Comparison of ENCODE assay signal across 21 cellular contexts in the genomic region with DNA sequence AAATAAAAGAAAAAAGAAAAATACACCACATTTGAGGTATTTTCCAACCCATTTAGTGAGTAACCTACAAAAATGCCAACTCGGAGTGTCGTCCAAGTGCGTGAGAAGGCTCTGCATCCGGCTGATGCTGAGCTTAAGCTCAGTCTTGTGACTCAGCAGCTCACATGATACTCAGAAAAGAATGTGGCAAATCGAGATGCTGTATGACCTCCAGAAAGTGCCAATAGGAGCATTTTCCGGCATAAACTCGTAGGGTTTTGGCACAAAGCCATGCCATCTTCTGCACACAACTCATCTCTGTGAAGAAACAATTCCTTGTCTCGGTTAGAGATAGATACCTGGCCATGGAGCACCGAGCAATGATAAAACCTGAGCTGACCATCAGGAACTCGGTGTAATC. TPM values are rescaled to one million over a fixed set of nuclear protein-coding genes. Genes with fewer than 3 reads are reported as not detected.
DNase-seq lines count a peak whose midpoint lies in the region; TF ChIP-seq lines count a peak whose summit lies in the region.
"Had no signal": no experiment of that assay in that cellular context is flagged by ENCODE, and none has a peak within 500 bp of the region (broad histone marks: within the 10 kb centered on the region; RNA-seq: fewer than 3 reads in every experiment).

No MANE protein-coding gene starts in this region.

- POLR2A ChIA-PET in A673 (lab: Charles Lee; ENCODE audit: low non-redundant PET), result no interaction called here

- TF ChIP-seq POLR2A in thyroid gland (IDR thresholded peaks at IDR 0.05), result no peak

- BruUV-seq in A673 (replicated peaks; lab: Mats Ljungman, UMichigan), result no TSS peak

- no peaks in the 10 kb centered on the region for H3K9me3 ChIP-seq in A673 (ENCODE audit: low read depth, low read length, poor library complexity, severe bottlenecking)
- H3K9me3 ChIP-seq in HUES6 (ENCODE audit: control insufficient read depth, insufficient read depth, low read depth, low read length), result no peaks in the 10 kb centered on the region
- no peaks in the 10 kb centered on the region for H3K9me3 ChIP-seq in thyroid gland
- H3K9me3 ChIP-seq: uterus had no signal

- peak overlapping the region; percentile 26 for H3K9ac ChIP-seq in HUES6 (ENCODE audit: low read length)
- H3K9ac ChIP-seq: neural progenitor cell had no signal

- peak overlapping the region; percentile 37 for H3K27ac ChIP-seq in A673 (ENCODE audit: low read depth, low read length, poor library complexity, severe bottlenecking)
- H3K27ac ChIP-seq in HUES6 (ENCODE audit: low read depth, low read length), result no peak overlapping the region
- H3K27ac ChIP-seq in thyroid gland, result no peak overlapping the region
- H3K27ac ChIP-seq: epithelial cell of prostate, neural progenitor cell, uterus had no signal

- H3K36me3 ChIP-seq in A673 (ENCODE audit: insufficient read depth, low read length, poor library complexity, severe bottlenecking), result peaks cover 39% of the 10 kb centered on the region
- H3K36me3 ChIP-seq in HUES6 (ENCODE audit: control insufficient read depth, insufficient read depth, low read length), result 0 out of 2 replicates have a peak, but pooled peaks cover 5% of the 10 kb centered on the region
- peaks cover 3 to 7% of the 10 kb centered on the region in 2 donors for H3K36me3 ChIP-seq in thyroid gland
- H3K36me3 ChIP-seq: neural progenitor cell, uterus had no signal

- CTCF ChIA-PET in A673 (lab: Charles Lee), result no interaction called here

- intact Hi-C loops in A673 (cut with micrococcal nuclease; ENCODE audit: unreplicated experiment) (no loop called here), thyroid gland (cut with DNase I) (no loop called here)

- peak; percentile 68 for DNase-seq in A673 (ENCODE audit: low spot score)
- DNase-seq in T1000 (lab: John Stamatoyannopoulos, UW), result peak; percentile 21
- peak; percentile 27 for DNase-seq in fibroblast of villous mesenchyme (ENCODE audit: low read depth)
- no peak for DNase-seq in thyroid gland
- DNase-seq in HuH-7 (ENCODE audit: low spot score), result no peak
- DNase-seq in iPS-NIHi11 (ENCODE audit: low spot score), result no peak
- no peak for DNase-seq in amniotic stem cell (lab: John Stamatoyannopoulos, UW)
- DNase-seq: activated CD8-positive, alpha-beta memory T cell treated with anti-CD3 and anti-CD28 coated beads, Interleukin-2, amount 50 U/mL, for 48 hours; activated naive CD4-positive, alpha-beta T cell treated with anti-CD3 and anti-CD28 coated beads, Interleukin-2, amount 10 ng/mL, durations not matched to agents 7 days and 5 days; central memory CD4-positive, alpha-beta T cell; COR-L47; GOT3; NCI-H1417 treated with DMSO at 0.1 percent for 48 hours; NCI-H510A; stimulated activated naive CD4-positive, alpha-beta T cell treated with Interleukin-2 at 50 U/mL for 16 hours; T-cell; uterus had no signal

- no peak for TF ChIP-seq CTCF in A673 (conservative IDR thresholded peaks at IDR 0.05; ENCODE audit: low read depth, low read length)
- no peak for TF ChIP-seq CTCF in fibroblast of villous mesenchyme (IDR thresholded peaks at IDR 0.05; ENCODE audit: insufficient read depth, low read depth, low read length)
- no peak for TF ChIP-seq CTCF in thyroid gland (IDR thresholded peaks at IDR 0.05)

- H3K4me1 ChIP-seq in A673 (ENCODE audit: insufficient read depth, low read length, poor library complexity, severe bottlenecking) (peaks cover 30% of the 10 kb centered on the region), HUES6 (ENCODE audit: control insufficient read depth, insufficient read depth, low read length) (peaks cover 6% of the 10 kb centered on the region), thyroid gland (no peaks in the 10 kb centered on the region)
- H3K4me1 ChIP-seq: uterus had no signal

- WGBS in thyroid gland, 2 donors, result 79 to 83% methylated on average over 9 of the region's 10 CpGs

- no peaks in the 10 kb centered on the region for H3K27me3 ChIP-seq in A673 (replicated peaks; ENCODE audit: insufficient read depth, low read depth, low read length, poor library complexity)
- no peaks in the 10 kb centered on the region for H3K27me3 ChIP-seq in HUES6 (ENCODE audit: control insufficient read depth, insufficient read depth, low read length)
- no peaks in the 10 kb centered on the region for H3K27me3 ChIP-seq in thyroid gland
- H3K27me3 ChIP-seq: neural progenitor cell, uterus had no signal

- H3K4me3 ChIP-seq in A673 (ENCODE audit: low read depth, low read length, poor library complexity, severe bottlenecking), result no peak overlapping the region
- no peak overlapping the region for H3K4me3 ChIP-seq in HUES6 (ENCODE audit: low read depth, low read length)
- H3K4me3 ChIP-seq in fibroblast of villous mesenchyme (ENCODE audit: low read depth, low read length), result no peak overlapping the region
- H3K4me3 ChIP-seq in thyroid gland (replicated peaks in 1 of 3), result no peak overlapping the region
- H3K4me3 ChIP-seq: lung, neural progenitor cell, uterus had no signal

RNA-seq across cellular contexts. Expression of a gene that starts 58.5 kb away (rescaled TPM):
- 107 and 116 TPM in 2 replicates for total RNA-seq in A673 (2021)
- total RNA-seq in fibroblast of villous mesenchyme, result 17.3 and 18.0 TPM in 2 replicates
- 10 to 100 TPM; 18.4 to 36.4 (median 26.1) TPM for total RNA-seq in thyroid gland

Comparison
In these comparisons a context has a peak if more than half of its experiments do, and no peak if none do; other contexts are left out.
1. DNase-seq: peak in A673 (single experiment), T1000 (single experiment) and fibroblast of villous mesenchyme (single experiment); none in thyroid gland (0 of 2), HuH-7 (single experiment), iPS-NIHi11 (single experiment) and amniotic stem cell (single experiment).